ENCODE assay signal across 8 cellular contexts in genomic region chr1:150152182-150152536, GRCh38. TPM values are rescaled to one million over a fixed set of nuclear protein-coding genes. Genes with fewer than 3 reads are reported as not detected.
A peak's percentile ranks its signal among the peaks of the same experiment; 100 is the strongest.
DNase-seq lines count a peak whose midpoint lies in the region; TF ChIP-seq lines count a peak whose summit lies in the region.

No MANE protein-coding gene starts in this region.

- H3K4me1 Mint-ChIP-seq in CD14-positive monocyte: peaks cover 81% of the 10 kb centered on the region

- H3K27me3 Mint-ChIP-seq in CD14-positive monocyte (ENCODE audit: low read depth in 3 of 3): peaks cover 9 to 19% (median 12%) of the 10 kb centered on the region in 3 donors

- H3K9me3 Mint-ChIP-seq in CD14-positive monocyte: peaks cover 0 to 2% (median 0%) of the 10 kb centered on the region in 7 donors

- peak overlapping the region; percentile 44 for H3K27ac ChIP-seq in duodenal mucosa (ENCODE audit: low read depth, low read length)

- peak overlapping the region in 1 of 2 donors; percentile 84 for H3K9ac ChIP-seq in duodenal mucosa (ENCODE audit: low read depth in 1 of 2, low read length in 2 of 2)

- H3K4me1 ChIP-seq in duodenal mucosa (ENCODE audit: control insufficient read depth in 1 of 2, insufficient read depth in 2 of 2, low read length in 2 of 2) (peaks cover 10 to 26% of the 10 kb centered on the region in 2 donors), neuron (ENCODE audit: insufficient read depth, low read length) (peaks cover 29% of the 10 kb centered on the region)

- H3K9me3 ChIP-seq in duodenal mucosa (ENCODE audit: control insufficient read depth in 1 of 2, low read length in 2 of 2): no peaks in the 10 kb centered on the region
- no peaks in the 10 kb centered on the region for H3K9me3 ChIP-seq in neuron (ENCODE audit: low read length)

- DNase-seq in CD14-positive monocyte (ENCODE audit: low spot score): no peak
- peak; percentile 58 for DNase-seq in M059J (ENCODE audit: low read depth)
- DNase-seq in NCI-H2227 (lab: John Stamatoyannopoulos, UW; ENCODE audit: unreplicated experiment): no peak
- no peak for DNase-seq in activated CD4-positive, CD25-positive, alpha-beta regulatory T cell (lab: John Stamatoyannopoulos, UW)
- no peak for DNase-seq in COLO829 (ENCODE audit: low spot score)
- no peak for DNase-seq in KBM-7

- H3K27me3 ChIP-seq in duodenal mucosa (ENCODE audit: control insufficient read depth in 1 of 2, insufficient read depth in 2 of 2, low read length in 2 of 2) (peaks cover 4 to 19% of the 10 kb centered on the region in 2 donors), neuron (ENCODE audit: insufficient read depth, low read length) (no peaks in the 10 kb centered on the region)

- no peak overlapping the region for H2AFZ ChIP-seq in neuron (ENCODE audit: low read depth, low read length)

- peaks cover 61 to 68% of the 10 kb centered on the region in 2 donors for H3K36me3 Mint-ChIP-seq in CD14-positive monocyte

- in situ Hi-C loops in KBM-7 (cut with MboI; ENCODE audit: low pct_unique_long_range_greater_than_20kb, low sequenced_read_pairs): no loop called here

- H3K27ac Mint-ChIP-seq in CD14-positive monocyte: peak overlapping the region in 5 of 7 donors; percentile 87 to 97 (median 91)

- H3K4me3 ChIP-seq in duodenal mucosa (ENCODE audit: low read depth in 1 of 2, low read length in 2 of 2): peak overlapping the region; percentile 73 to 84
- peak overlapping the region; percentile 95 for H3K4me3 ChIP-seq in neuron (ENCODE audit: low read length)

- no peak for TF ChIP-seq CTCF in CD14-positive monocyte (IDR thresholded peaks at IDR 0.05)

- intact Hi-C loops in CD14-positive monocyte (cut with micrococcal nuclease): no loop called here

- H3K36me3 ChIP-seq in duodenal mucosa (ENCODE audit: control insufficient read depth in 1 of 2, insufficient read depth in 2 of 2, low read length in 2 of 2): peaks cover 4 to 30% of the 10 kb centered on the region in 2 donors
- H3K36me3 ChIP-seq in neuron (ENCODE audit: insufficient read depth, low read length): peaks cover 55% of the 10 kb centered on the region

- H3K4me3 Mint-ChIP-seq in CD14-positive monocyte: peak overlapping the region; percentile 99

RNA-seq across cellular contexts. Expression of gene PLEKHO1, which starts 2.4 kb away (rescaled TPM):
- 100 to 1,000 TPM in 1 of 2 donors, 10 to 100 TPM in 1; 87.2 to 110 TPM for polyA plus RNA-seq in CD14-positive monocyte
- 34.9 and 46.8 TPM in 2 replicates for total RNA-seq in M059J (2014; rRNA removed; shearing (Covaris generic))
